8 cellular contexts compared by ENCODE assay signal in the genomic region with DNA sequence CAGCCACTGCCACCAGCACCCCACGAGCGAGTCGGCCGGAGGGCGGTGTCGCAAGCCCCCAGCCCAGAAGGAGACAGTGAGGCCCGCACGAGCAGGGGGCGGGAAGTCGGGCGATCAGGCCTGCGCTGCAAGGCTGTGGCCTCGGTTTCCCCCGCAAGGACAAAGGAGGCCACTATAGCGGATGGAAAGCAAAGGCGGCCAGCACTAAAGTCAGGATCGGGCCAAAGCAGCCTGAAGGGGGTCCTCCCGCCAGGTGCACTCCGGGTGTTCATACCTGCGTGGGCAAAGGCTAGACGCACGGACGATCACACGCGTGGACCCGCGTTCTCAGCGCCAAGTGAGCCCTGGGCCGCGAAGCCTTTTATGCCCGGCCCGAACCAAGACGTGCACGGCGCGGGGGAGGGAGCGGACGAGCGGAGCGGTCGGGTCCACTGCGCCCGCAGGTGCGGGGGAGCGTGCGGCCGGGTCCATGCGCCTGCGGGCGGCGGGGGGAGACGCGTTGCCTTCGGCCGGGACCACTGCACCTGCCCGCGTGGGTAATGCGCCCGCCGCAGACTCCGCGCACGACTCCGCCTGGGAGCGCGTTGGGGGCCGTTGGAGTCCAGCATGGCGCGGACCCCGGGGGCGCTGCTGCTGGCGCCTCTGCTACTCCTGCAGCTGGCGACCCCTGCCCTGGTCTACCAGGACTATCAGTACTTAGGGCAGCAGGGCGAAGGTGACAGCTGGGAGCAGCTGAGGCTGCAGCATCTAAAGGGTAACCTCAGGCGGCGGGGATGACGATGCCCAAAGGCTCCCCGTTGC. TPM values are rescaled to one million over a fixed set of nuclear protein-coding genes. Genes with fewer than 3 reads are reported as not detected.
A peak's percentile ranks its signal among the peaks of the same experiment; 100 is the strongest.
DNase-seq lines count a peak whose midpoint lies in the region; ATAC-seq, FAIRE-seq and TF ChIP-seq lines count a peak whose summit lies in the region.

Gene PRDX2 (minus strand): TSS at position 335 of the 801 bp plus-strand sequence. CDS start 539 bp downstream, outside the sequence.
Gene THSD8 (plus strand): TSS at position 604 of the 801 bp plus-strand sequence. CDS start 3 bp downstream, at position 607.

- H3K27me3 ChIP-seq in tibial nerve: no peaks in the 10 kb centered on the region

- H3K27me3 Mint-ChIP-seq in nephron progenitor cell (ENCODE audit: low read depth, poor library complexity): no peaks in the 10 kb centered on the region

- no peaks in the 10 kb centered on the region for H3K9me3 ChIP-seq in tibial nerve

- H3K27ac Mint-ChIP-seq in nephron progenitor cell: peak within 1 kb of the TSS; percentile 61

- in situ Hi-C loops in KBM-7 (cut with MboI; ENCODE audit: low pct_unique_long_range_greater_than_20kb, low sequenced_read_pairs): no loop called here

- TF ChIP-seq POLR2A in tibial nerve (IDR thresholded peaks at IDR 0.05): peak; percentile 53 to 79

- no peak for TF ChIP-seq CTCF in RWPE1 (conservative IDR thresholded peaks at IDR 0.05; ENCODE audit: low read depth)
- TF ChIP-seq CTCF in nephron progenitor cell (IDR thresholded peaks at IDR 0.05): no peak
- peak in 1 of 5 experiments; percentile 8 for TF ChIP-seq CTCF in tibial nerve (IDR thresholded peaks at IDR 0.05)

- DNase-seq in Daoy (ENCODE audit: low read depth): peak; percentile 70
- DNase-seq in KBM-7: peak; percentile 88
- DNase-seq in RWPE1 (ENCODE audit: low spot score): peak; percentile 79
- peak; percentile 81 for DNase-seq in activated naive CD4-positive, alpha-beta T cell treated with Interleukin-2 at 50 U/mL for 16 hours
- DNase-seq in frontal cortex (ENCODE audit: low spot score in 2 of 2): peak; percentile 84 to 87
- peak; percentile 88 for DNase-seq in nephron progenitor cell
- peak in 1 of 2 donors; percentile 47 for DNase-seq in tibial nerve (ENCODE audit: low spot score in 2 of 2)

- CTCF ChIA-PET in RWPE1 (lab: Yijun Ruan, JAX): interaction anchor here (0.5 to 1.2 kb wide), 5 partner anchors 24 to 45 kb away, joined by 3 to 8 read pairs (median 3); no protein-coding TSS in a partner anchor

- peaks cover 0 to 31% (median 0%) of the 10 kb centered on the region in 3 donors for H3K36me3 ChIP-seq in tibial nerve

- ATAC-seq in GM18868 (IDR thresholded peaks at IDR 0.05; ENCODE audit: unreplicated experiment): no peak

- POLR2A ChIA-PET in RWPE1 (lab: Yijun Ruan, JAX; ENCODE audit: low non-redundant PET): no interaction called here

- H3K36me3 Mint-ChIP-seq in nephron progenitor cell (ENCODE audit: low read depth): peaks cover 27% of the 10 kb centered on the region

- TF ChIP-seq EP300 in tibial nerve (IDR thresholded peaks at IDR 0.05): peak in 1 of 2 donors; percentile 89

- H3K4me3 Mint-ChIP-seq in nephron progenitor cell: peak within 1 kb of the TSS; percentile 90

- H3K27ac ChIP-seq in RWPE1 (peak within 1 kb of the TSS; percentile 100), tibial nerve (peak within 1 kb of the TSS; percentile 67 to 88 (median 80))

- peaks cover 30% of the 10 kb centered on the region for H3K4me1 Mint-ChIP-seq in nephron progenitor cell

- FAIRE-seq in frontal cortex (lab: Jason Lieb, UNC): no peak

- peak within 1 kb of the TSS; percentile 64 to 82 (median 78) for H3K4me3 ChIP-seq in tibial nerve

- 0 to 1% methylated on average over 15 to 43 of the region's 78 CpGs for WGBS in tibial nerve, 2 donors

- H3K4me1 ChIP-seq in tibial nerve: peaks cover 0 to 32% (median 10%) of the 10 kb centered on the region in 4 donors

- no peaks in the 10 kb centered on the region for H3K9me3 Mint-ChIP-seq in nephron progenitor cell

RNA-seq across cellular contexts. Expression of gene PRDX2, which starts in this region (rescaled TPM):
- total RNA-seq in Daoy (2014; rRNA removed; shearing (Covaris generic)): 81.7 and 99.3 TPM in 2 replicates
- 208 TPM for total RNA-seq in frontal cortex
- total RNA-seq in tibial nerve: 100 to 1,000 TPM; 129 to 182 (median 163) TPM

RNA-seq across cellular contexts. Expression of gene THSD8, which starts in this region (rescaled TPM):
- not detected in 2 replicates for total RNA-seq in Daoy (2014; rRNA removed; shearing (Covaris generic))
- total RNA-seq in frontal cortex (0.82 TPM), tibial nerve (1 to 10 TPM in 1 of 4 donors, not detected in 3; 4.8 TPM)
